ENCODE assay signal across 25 cellular contexts in genomic region chr13:35797946-35798345, GRCh38.
"Had no signal": no experiment of that assay in that cellular context is flagged by ENCODE, and none has a peak within 500 bp of the region (broad histone marks: within the 10 kb centered on the region; RNA-seq: fewer than 3 reads in every experiment).

No MANE protein-coding gene starts in this region.

- H3K4me1 ChIP-seq: foreskin keratinocyte, right lobe of liver, testis, tibial artery had no signal

- H2AFZ ChIP-seq: hepatocyte had no signal

- H3K4me2 ChIP-seq: hepatocyte had no signal

- ATAC-seq: foreskin keratinocyte; gastroesophageal sphincter; heart left ventricle; left lobe of liver; naive thymus-derived CD8-positive, alpha-beta T cell; right lobe of liver; stimulated activated effector memory CD8-positive, alpha-beta T cell treated with anti-CD3 and anti-CD28 coated beads, Interleukin-12 subunit alpha, Interleukin-12 subunit beta, amount 100 ng/mL, for 72 hours had no signal

- H3K36me3 ChIP-seq: esophagus muscularis mucosa, gastroesophageal sphincter, heart left ventricle, ovary, right lobe of liver, stomach, tibial artery had no signal

- H3K27ac ChIP-seq: coronary artery, foreskin keratinocyte, heart left ventricle, ovary, right lobe of liver, stomach, testis, tibial artery had no signal

- H3K27me3 ChIP-seq: esophagus muscularis mucosa, foreskin keratinocyte, gastroesophageal sphincter, heart left ventricle, hepatocyte, ovary, right lobe of liver, stomach, testis, tibial artery had no signal

- H3K4me3 ChIP-seq: coronary artery, esophagus muscularis mucosa, gastroesophageal sphincter, heart left ventricle, hepatocyte, lung, ovary, right lobe of liver, stomach, testis, tibial artery had no signal

- H3K79me2 ChIP-seq: hepatocyte had no signal

- H3K9me3 ChIP-seq: esophagus muscularis mucosa, gastroesophageal sphincter, heart left ventricle, ovary, right lobe of liver, stomach, testis, tibial artery had no signal

- DNase-seq: dermis blood vessel endothelial cell; effector memory CD4-positive, alpha-beta T cell; foreskin keratinocyte; heart left ventricle; kidney; naive thymus-derived CD8-positive, alpha-beta T cell; nephron progenitor cell; nucleus accumbens; ovary; posterior cingulate gyrus; right lobe of liver; stimulated activated CD4-positive, alpha-beta T cell treated with anti-CD3 and anti-CD28 coated beads, Interleukin-2, amount 100 ng/mL, for 24 hours; stimulated activated CD4-positive, alpha-beta T cell treated with anti-CD3 and anti-CD28 coated beads, Interleukin-4, amount 100 ng/mL, for 24 hours; stimulated activated naive CD4-positive, alpha-beta T cell treated with Interleukin-2 at 50 U/mL for 16 hours; stomach; substantia nigra; testis; tibial artery had no signal
